In the genomic region with DNA sequence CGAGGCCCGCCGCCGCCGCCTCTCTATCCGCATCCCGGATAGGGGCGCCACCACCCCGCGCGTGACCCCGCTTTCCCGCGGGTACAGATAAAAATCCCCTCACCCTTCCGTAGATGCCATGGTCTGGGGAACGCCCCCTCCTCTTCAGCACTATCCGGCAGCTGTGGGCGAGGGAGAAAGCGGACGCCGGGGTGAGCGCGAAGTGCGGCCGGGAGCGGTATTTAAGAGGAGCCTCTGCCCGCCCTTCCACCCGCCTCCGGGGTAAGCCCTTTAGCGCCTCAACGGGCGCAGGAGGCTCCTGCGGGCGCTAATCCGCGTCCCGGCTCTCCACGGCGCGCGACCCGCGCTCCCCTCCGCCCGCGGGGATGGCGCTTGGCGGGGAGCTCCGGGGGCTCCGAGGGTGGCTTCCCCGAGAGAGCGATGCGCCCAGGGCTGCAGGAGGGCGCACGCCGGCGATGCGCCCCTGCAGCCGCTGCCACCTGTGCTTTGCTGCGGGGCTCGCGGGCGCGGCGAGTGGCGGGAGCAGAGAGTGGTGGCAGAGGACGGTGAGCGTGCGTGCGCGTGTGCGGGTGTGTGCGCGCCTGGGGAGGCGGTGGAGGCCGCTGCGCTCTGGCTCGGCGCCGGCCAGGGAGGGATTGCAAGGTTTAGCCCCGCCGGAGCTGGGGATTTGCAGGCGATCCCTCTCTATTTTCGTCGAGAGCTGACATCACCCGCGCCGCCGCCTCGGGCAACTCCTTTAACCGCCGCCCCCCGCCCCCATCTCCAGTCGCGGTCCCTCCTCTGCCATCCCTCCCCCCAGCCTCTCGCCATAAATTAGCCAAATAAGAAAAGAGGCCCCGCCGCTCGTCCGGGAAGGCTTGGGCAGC, we compare ENCODE assay signal across 8 cellular contexts. TPM values are rescaled to one million over a fixed set of nuclear protein-coding genes. Genes with fewer than 3 reads are reported as not detected.
DNase-seq lines count a peak whose midpoint lies in the region; ATAC-seq and TF ChIP-seq lines count a peak whose summit lies in the region.

TSS of gene SLC1A2 (minus strand) at position 712 of the 866 bp plus-strand sequence. CDS start at position 120, 592 bp downstream.

- TF ChIP-seq CTCF in choroid plexus epithelial cell (conservative IDR thresholded peaks at IDR 0.05; ENCODE audit: low read depth, low read length) (no peak), liver (IDR thresholded peaks at IDR 0.05; ENCODE audit: low read depth, low read length, missing input control) (no peak)

- no peak for ATAC-seq in GM19455 (IDR thresholded peaks at IDR 0.05; ENCODE audit: unreplicated experiment)
- no peak for ATAC-seq in HG02973 (IDR thresholded peaks at IDR 0.05; ENCODE audit: unreplicated experiment)

- 8% methylated on average over 100 of the region's 100 CpGs for WGBS in liver

- peak within 1 kb of the TSS; percentile 53 for H3K4me3 ChIP-seq in choroid plexus epithelial cell (ENCODE audit: low read depth, low read length)
- H3K4me3 ChIP-seq in liver (ENCODE audit: low read depth in 1 of 3, low read length in 3 of 3) = peak within 1 kb of the TSS in 2 of 3 donors; percentile 33 to 41

- DNase-seq in NOMO-1 treated with DMSO at 0.1 percent for 48 hours (lab: John Stamatoyannopoulos, UW; ENCODE audit: unreplicated experiment) (peak; percentile 2), NOMO-1 treated with dmso at 0.1 percent for 144 hours (lab: John Stamatoyannopoulos, UW; ENCODE audit: unreplicated experiment) (no peak), NCI-H526 treated with DMSO at 0.1 percent for 48 hours (lab: John Stamatoyannopoulos, UW) (peak; percentile 51), choroid plexus epithelial cell (ENCODE audit: low read depth) (peak; percentile 26), superior temporal gyrus (ENCODE audit: extremely low spot score) (peak; percentile 48)

- H3K9ac ChIP-seq in liver (ENCODE audit: low read depth in 1 of 2, low read length in 2 of 2) = no peak within 1 kb of the TSS

- no peaks in the 10 kb centered on the region for H3K36me3 ChIP-seq in liver (ENCODE audit: control insufficient read depth in 4 of 4, insufficient read depth in 3 of 4, low read depth in 1 of 4, low read length in 3 of 4)

- H3K4me1 ChIP-seq in liver (ENCODE audit: control insufficient read depth in 4 of 4, insufficient read depth in 4 of 4, low read length in 3 of 4) = peaks cover 11 to 20% (median 14%) of the 10 kb centered on the region in 4 donors

- no peak within 1 kb of the TSS for H3K27ac ChIP-seq in liver (ENCODE audit: low read depth in 1 of 2, low read length in 2 of 2)

- H3K27me3 ChIP-seq in liver (ENCODE audit: control insufficient read depth in 4 of 4, insufficient read depth in 4 of 4, low read length in 3 of 4) = peaks cover 0 to 20% (median 11%) of the 10 kb centered on the region in 4 donors

- H3K9me3 ChIP-seq in liver (ENCODE audit: control insufficient read depth in 4 of 4, low read length in 3 of 4) = no peaks in the 10 kb centered on the region

- no peak for TF ChIP-seq RAD21 in liver (IDR thresholded peaks at IDR 0.05)

TF ChIP-seq in liver, 16 proteins besides CTCF, POLR2A, EP300 and RAD21:
- TF ChIP-seq NR2F2 (IDR thresholded peaks at IDR 0.05) (no peak), JUND (IDR thresholded peaks at IDR 0.05) (no peak), FOXA1 (IDR thresholded peaks at IDR 0.05) (no peak), RXRA (IDR thresholded peaks at IDR 0.05) (no peak), MAX (IDR thresholded peaks at IDR 0.05) (no peak), TAF1 (conservative IDR thresholded peaks at IDR 0.05) (no peak), HNF4A (conservative IDR thresholded peaks at IDR 0.05) (no peak), ATF3 (IDR thresholded peaks at IDR 0.05) (no peak), HNF4G (IDR thresholded peaks at IDR 0.05) (no peak), EGR1 (IDR thresholded peaks at IDR 0.05; ENCODE audit: low read depth in 2 of 2) (no peak), ZBTB33 (IDR thresholded peaks at IDR 0.05) (no peak), GABPA (IDR thresholded peaks at IDR 0.05 in 1 of 2, conservative IDR thresholded peaks at IDR 0.05 in 1 of 2) (no peak), SP1 (IDR thresholded peaks at IDR 0.05) (no peak), YY1 (IDR thresholded peaks at IDR 0.05) (no peak), FOXA2 (IDR thresholded peaks at IDR 0.05) (no peak)
- TF ChIP-seq, protein P1, sequence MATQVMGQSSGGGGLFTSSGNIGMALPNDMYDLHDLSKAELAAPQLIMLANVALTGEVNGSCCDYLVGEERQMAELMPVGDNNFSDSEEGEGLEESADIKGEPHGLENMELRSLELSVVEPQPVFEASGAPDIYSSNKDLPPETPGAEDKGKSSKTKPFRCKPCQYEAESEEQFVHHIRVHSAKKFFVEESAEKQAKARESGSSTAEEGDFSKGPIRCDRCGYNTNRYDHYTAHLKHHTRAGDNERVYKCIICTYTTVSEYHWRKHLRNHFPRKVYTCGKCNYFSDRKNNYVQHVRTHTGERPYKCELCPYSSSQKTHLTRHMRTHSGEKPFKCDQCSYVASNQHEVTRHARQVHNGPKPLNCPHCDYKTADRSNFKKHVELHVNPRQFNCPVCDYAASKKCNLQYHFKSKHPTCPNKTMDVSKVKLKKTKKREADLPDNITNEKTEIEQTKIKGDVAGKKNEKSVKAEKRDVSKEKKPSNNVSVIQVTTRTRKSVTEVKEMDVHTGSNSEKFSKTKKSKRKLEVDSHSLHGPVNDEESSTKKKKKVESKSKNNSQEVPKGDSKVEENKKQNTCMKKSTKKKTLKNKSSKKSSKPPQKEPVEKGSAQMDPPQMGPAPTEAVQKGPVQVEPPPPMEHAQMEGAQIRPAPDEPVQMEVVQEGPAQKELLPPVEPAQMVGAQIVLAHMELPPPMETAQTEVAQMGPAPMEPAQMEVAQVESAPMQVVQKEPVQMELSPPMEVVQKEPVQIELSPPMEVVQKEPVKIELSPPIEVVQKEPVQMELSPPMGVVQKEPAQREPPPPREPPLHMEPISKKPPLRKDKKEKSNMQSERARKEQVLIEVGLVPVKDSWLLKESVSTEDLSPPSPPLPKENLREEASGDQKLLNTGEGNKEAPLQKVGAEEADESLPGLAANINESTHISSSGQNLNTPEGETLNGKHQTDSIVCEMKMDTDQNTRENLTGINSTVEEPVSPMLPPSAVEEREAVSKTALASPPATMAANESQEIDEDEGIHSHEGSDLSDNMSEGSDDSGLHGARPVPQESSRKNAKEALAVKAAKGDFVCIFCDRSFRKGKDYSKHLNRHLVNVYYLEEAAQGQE (IDR thresholded peaks at IDR 0.05) = no peak

RNA-seq across cellular contexts. Expression of gene SLC1A2, which starts in this region (rescaled TPM):
- total RNA-seq in liver = 10 to 100 TPM in 1 of 2 donors, 1 to 10 TPM in 1; 6.4 to 15.7 TPM
- polyA plus RNA-seq in liver = 10 to 100 TPM; 11.3 to 19.5 TPM
